Comparison of ENCODE assay signal across 26 cellular contexts in genomic region chr16:88842308-88842756, GRCh38. TPM values are rescaled to one million over a fixed set of nuclear protein-coding genes. Genes with fewer than 3 reads are reported as not detected.
DNase-seq lines count a peak whose midpoint lies in the region; TF ChIP-seq lines count a peak whose summit lies in the region.
"Had no signal": no experiment of that assay in that cellular context is flagged by ENCODE, and none has a peak within 500 bp of the region (broad histone marks: within the 10 kb centered on the region; RNA-seq: fewer than 3 reads in every experiment).

No MANE protein-coding gene starts in this region.

- H3K27ac ChIP-seq in neutrophil = peak overlapping the region; percentile 86
- H3K27ac ChIP-seq: 22Rv1, A549 had no signal

- no peaks in the 10 kb centered on the region for H3K27me3 ChIP-seq in neutrophil

- H3K27me3 Mint-ChIP-seq in glutamatergic neuron (ENCODE audit: unreplicated experiment) = peaks cover 7% of the 10 kb centered on the region
- H3K27me3 Mint-ChIP-seq: B cell; CD4-positive, alpha-beta memory T cell; CD4-positive, CD25-positive, alpha-beta regulatory T cell; CD8-positive, alpha-beta memory T cell had no signal

- peaks cover 87% of the 10 kb centered on the region for H3K36me3 ChIP-seq in neutrophil

- no peak overlapping the region for H3K4me3 Mint-ChIP-seq in glutamatergic neuron (ENCODE audit: unreplicated experiment)
- H3K4me3 Mint-ChIP-seq: B cell; CD14-positive monocyte; CD4-positive, alpha-beta memory T cell; CD4-positive, CD25-positive, alpha-beta regulatory T cell had no signal

- no peaks in the 10 kb centered on the region for H3K9me3 ChIP-seq in neutrophil
- H3K9me3 ChIP-seq: A549 had no signal

- no peaks in the 10 kb centered on the region for H3K36me3 Mint-ChIP-seq in glutamatergic neuron (ENCODE audit: unreplicated experiment)

- no peak overlapping the region for H3K4me3 ChIP-seq in neutrophil (ENCODE audit: low read depth in 1 of 2, low read length in 1 of 2)
- H3K4me3 ChIP-seq: A549 had no signal

- TF ChIP-seq CTCF in glutamatergic neuron (IDR thresholded peaks at IDR 0.05; ENCODE audit: partially characterized antibody, unreplicated experiment) = no peak
- no peak for TF ChIP-seq CTCF in neutrophil (IDR thresholded peaks at IDR 0.05)

- peak overlapping the region; percentile 62 for H3K27ac Mint-ChIP-seq in glutamatergic neuron (ENCODE audit: unreplicated experiment)
- H3K27ac Mint-ChIP-seq: B cell; CD4-positive, alpha-beta memory T cell had no signal

- H3K4me1 Mint-ChIP-seq in glutamatergic neuron (ENCODE audit: low read depth, unreplicated experiment) = peaks cover 2% of the 10 kb centered on the region
- H3K4me1 Mint-ChIP-seq: B cell; CD4-positive, CD25-positive, alpha-beta regulatory T cell had no signal

- peak; percentile 13 for DNase-seq in NCI-H2107 treated with DMSO at 0.1 percent for 48 hours (lab: John Stamatoyannopoulos, UW; ENCODE audit: unreplicated experiment)
- DNase-seq in NCI-H2107 (lab: John Stamatoyannopoulos, UW) = no peak
- no peak for DNase-seq in glutamatergic neuron
- DNase-seq in GF-D8 (lab: John Stamatoyannopoulos, UW) = no peak
- DNase-seq in KG1 (lab: John Stamatoyannopoulos, UW) = no peak
- DNase-seq: AML-193; C1 segment of cervical spinal cord; CD4-positive, alpha-beta memory T cell; CD8-positive, alpha-beta memory T cell; COR-L47; DMS 273 treated with DMSO at 0.1 percent for 48 hours; DMS153; DMS53; DMS79; DND-41; EL; GDM1 had no signal

- H3K9me3 Mint-ChIP-seq in glutamatergic neuron (ENCODE audit: unreplicated experiment) = peaks cover 3% of the 10 kb centered on the region
- H3K9me3 Mint-ChIP-seq: CD14-positive monocyte; CD4-positive, alpha-beta memory T cell; CD4-positive, CD25-positive, alpha-beta regulatory T cell; CD8-positive, alpha-beta memory T cell had no signal

- peaks cover 40 to 46% of the 10 kb centered on the region in 2 experiments for H3K4me1 ChIP-seq in neutrophil (ENCODE audit: control insufficient read depth in 1 of 2, insufficient read depth in 1 of 2, low read depth in 1 of 2, low read length in 1 of 2)
- H3K4me1 ChIP-seq: A549 had no signal

RNA-seq across cellular contexts. Expression of gene GALNS, which starts 14.4 kb away (rescaled TPM):
- 31.7 TPM for total RNA-seq in glutamatergic neuron (ENCODE audit: unreplicated experiment)

RNA-seq across cellular contexts. Expression of gene TRAPPC2L, which starts 14.6 kb away (rescaled TPM):
- total RNA-seq in glutamatergic neuron (ENCODE audit: unreplicated experiment) = 50.6 TPM

RNA-seq across cellular contexts. Expression of gene PABPN1L, which starts 24.1 kb away (rescaled TPM):
- 3.9 TPM for total RNA-seq in glutamatergic neuron (ENCODE audit: unreplicated experiment)
- total RNA-seq: A172; CD4-positive, alpha-beta memory T cell; CD4-positive, CD25-positive, alpha-beta regulatory T cell; CD8-positive, alpha-beta memory T cell; Daoy; G401 had no signal

RNA-seq across cellular contexts. Expression of gene APRT, which starts 30.6 kb away (rescaled TPM):
- total RNA-seq in glutamatergic neuron (ENCODE audit: unreplicated experiment) = 54.4 TPM

RNA-seq across cellular contexts. Expression of gene CDT1, which starts 38.7 kb away (rescaled TPM):
- 5.6 TPM for total RNA-seq in glutamatergic neuron (ENCODE audit: unreplicated experiment)
